In the genomic region with DNA sequence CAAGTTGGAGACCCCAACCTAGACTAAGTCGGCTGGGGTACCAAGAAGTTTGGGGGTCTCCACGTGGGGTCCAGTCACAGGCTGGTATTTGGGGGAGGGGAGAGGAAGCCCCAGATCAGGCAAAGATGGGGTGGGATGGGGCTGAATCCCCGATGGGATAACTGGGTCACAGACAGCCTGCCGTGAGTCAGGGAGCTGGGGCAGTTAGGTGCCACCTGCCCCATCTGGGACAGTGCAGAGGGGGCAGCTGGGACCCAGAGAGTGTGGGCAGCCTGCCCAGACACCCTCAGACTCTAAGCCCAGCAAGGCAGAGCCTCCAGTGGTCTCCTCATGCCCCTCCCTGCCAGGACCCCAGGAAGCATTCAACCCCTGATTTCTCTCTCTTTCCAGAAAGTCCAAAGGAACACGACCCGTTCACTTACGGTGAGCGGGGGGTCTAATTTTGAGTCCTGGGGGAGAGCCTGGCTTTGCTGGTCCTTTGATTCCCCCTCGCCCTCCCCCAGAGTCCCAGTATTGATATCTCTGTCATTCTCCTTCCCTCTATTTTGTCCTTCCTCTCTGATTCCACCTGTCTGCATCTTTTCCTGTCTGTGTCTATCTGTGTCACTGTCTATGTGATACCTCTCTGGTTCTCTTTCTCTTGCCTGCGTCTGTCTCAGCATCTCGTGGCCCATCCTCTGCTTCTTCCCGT, we compare ENCODE assay signal across 9 cellular contexts. TPM values are rescaled to one million over a fixed set of nuclear protein-coding genes. Genes with fewer than 3 reads are reported as not detected.
A peak's percentile ranks its signal among the peaks of the same experiment; 100 is the strongest.
DNase-seq lines count a peak whose midpoint lies in the region; ATAC-seq and TF ChIP-seq lines count a peak whose summit lies in the region.
"Had no signal": no experiment of that assay in that cellular context is flagged by ENCODE, and none has a peak within 500 bp of the region (broad histone marks: within the 10 kb centered on the region; RNA-seq: fewer than 3 reads in every experiment).

No MANE protein-coding gene starts in this region.

- TF ChIP-seq POLR2A in stomach (IDR thresholded peaks at IDR 0.05), result no peak

- H3K4me3 Mint-ChIP-seq in memory B cell, result peak overlapping the region; percentile 76

- peaks cover 4% of the 10 kb centered on the region for H3K27me3 Mint-ChIP-seq in memory B cell

- H3K36me3 ChIP-seq in HEK293 (ENCODE audit: control insufficient read depth in 2 of 2, insufficient read depth in 1 of 2, low read length in 2 of 2) (no peaks in the 10 kb centered on the region; a peak in 1 of 3 replicates), ascending aorta (no peaks in the 10 kb centered on the region), stomach (no peaks in the 10 kb centered on the region), aorta (ENCODE audit: control insufficient read depth in 1 of 2, insufficient read depth in 2 of 2, low read length in 1 of 2) (no peaks in the 10 kb centered on the region)

- CTCF ChIA-PET in HEK293 (lab: Yijun Ruan, JAX), result interaction anchor here (0.5 to 4.7 kb wide), 26 partner anchors 10 to 501 kb away, joined by 3 to 82 read pairs (median 8); partner anchors contain the start of genes FXYD3 and FXYD5

- ATAC-seq in memory B cell (ENCODE audit: low read depth) (no peak), HG02798 (IDR thresholded peaks at IDR 0.05; ENCODE audit: poor library complexity, unreplicated experiment) (no peak), HG03565 (IDR thresholded peaks at IDR 0.05; ENCODE audit: unreplicated experiment) (no peak), aorta (ENCODE audit: low FRiP score) (no peak)

- 56 to 69% (median 62%) methylated on average over 12 of the region's 12 CpGs for WGBS in stomach, 5 donors
- WGBS in aorta, 2 donors, result 64 to 67% methylated on average over 12 of the region's 12 CpGs

- H3K9me3 ChIP-seq in HEK293 (ENCODE audit: control insufficient read depth, insufficient read depth, low read depth, low read length) (no peaks in the 10 kb centered on the region), ascending aorta (no peaks in the 10 kb centered on the region), stomach (no peaks in the 10 kb centered on the region), aorta (ENCODE audit: control insufficient read depth, low read length) (no peaks in the 10 kb centered on the region)

- no peak overlapping the region for H3K27ac ChIP-seq in HEK293 (ENCODE audit: extremely low read depth, low read depth, low read length)
- peak overlapping the region; percentile 94 to 96 for H3K27ac ChIP-seq in ascending aorta
- peak overlapping the region; percentile 42 to 86 (median 84) for H3K27ac ChIP-seq in stomach
- peak overlapping the region in 1 of 2 donors; percentile 54 for H3K27ac ChIP-seq in aorta (ENCODE audit: low read depth in 1 of 2, low read length in 2 of 2)

- H3K27me3 ChIP-seq in ascending aorta (no peaks in the 10 kb centered on the region), stomach (peaks cover 0 to 56% (median 16%) of the 10 kb centered on the region in 3 donors), aorta (ENCODE audit: control insufficient read depth in 1 of 2, insufficient read depth in 2 of 2, low read length in 1 of 2) (no peaks in the 10 kb centered on the region)

- peaks cover 34% of the 10 kb centered on the region for H3K4me1 ChIP-seq in HEK293 (ENCODE audit: control insufficient read depth, insufficient read depth, low read length)
- H3K4me1 ChIP-seq in ascending aorta, result peaks cover 12 to 34% of the 10 kb centered on the region in 2 donors
- peaks cover 31 to 84% (median 72%) of the 10 kb centered on the region in 4 donors for H3K4me1 ChIP-seq in stomach
- peaks cover 0 to 4% of the 10 kb centered on the region in 2 donors for H3K4me1 ChIP-seq in aorta (ENCODE audit: control insufficient read depth in 1 of 2, insufficient read depth in 2 of 2, low read length in 2 of 2)

- TF ChIP-seq CTCF in HEK293 (tag by site-specific recombination; IDR thresholded peaks at IDR 0.05) (no peak), ascending aorta (IDR thresholded peaks at IDR 0.05) (no peak), stomach (IDR thresholded peaks at IDR 0.05) (no peak)

- peaks cover 40% of the 10 kb centered on the region for H3K4me1 Mint-ChIP-seq in memory B cell

- DNase-seq in ascending aorta (ENCODE audit: low spot score in 2 of 2) (no peak), memory B cell (ENCODE audit: low spot score in 2 of 2) (no peak), stomach (no peak), T-helper 1 cell (no peak), aorta (no peak)

- H3K27ac Mint-ChIP-seq in memory B cell, result peak overlapping the region; percentile 58

- POLR2A ChIA-PET in HEK293 (lab: Yijun Ruan, JAX), result interaction anchor here (0.7 to 1.9 kb wide), 17 partner anchors 13 to 990 kb away, joined by 3 to 26 read pairs (median 3); partner anchors contain the start of genes FAM187B, FXYD5, LIN37 and ZNF30

- no peaks in the 10 kb centered on the region for H3K9me3 Mint-ChIP-seq in memory B cell

- intact Hi-C loops in ascending aorta (cut with DNase I), result loop anchor here (2.0 to 10.0 kb wide), 3 partner anchors 126 to 1346 kb away; partner anchors contain the start of genes IGFLR1, KCTD15, LIN37 and PSENEN
- intact Hi-C loops in stomach (cut with DNase I; ENCODE audit: low total_unique reads), result loop anchor here (10.0 kb wide), 1 partner anchor 124 kb away; the partner anchor contains the start of gene USF2
- intact Hi-C loops in aorta (cut with DNase I), result loop anchor here in 1 of 2 donors (5.0 to 10.0 kb wide), 2 partner anchors 73 to 124 kb away; partner anchors contain the start of gene USF2

- TF ChIP-seq EP300 in stomach (IDR thresholded peaks at IDR 0.05), result no peak

- H3K36me3 Mint-ChIP-seq in memory B cell, result no peaks in the 10 kb centered on the region

- H3K4me3 ChIP-seq in HEK293 (ENCODE audit: low read depth, low read length) (no peak overlapping the region), ascending aorta (peak overlapping the region; percentile 52 to 66), stomach (peak overlapping the region; percentile 30 to 38 (median 34)), aorta (ENCODE audit: low read length in 2 of 2) (no peak overlapping the region)
- H3K4me3 ChIP-seq: K562 had no signal

TF ChIP-seq in HEK293, 187 proteins besides CTCF, POLR2A, EP300 and RAD21 (continues in another document):
- TF ChIP-seq ZNF621 (tag by site-specific recombination; IDR thresholded peaks at IDR 0.05), result 0 out of 2 replicates have a peak, but pooled peaks have one; percentile 64
- peak; percentile 24; the same call in 1 of the 2 replicates for TF ChIP-seq ZNF776 (tag by site-specific recombination; IDR thresholded peaks at IDR 0.05; ENCODE audit: borderline replicate concordance)
- TF ChIP-seq ZNF248 (tag by site-specific recombination; IDR thresholded peaks at IDR 0.05), result peak; percentile 8; the same call in 1 of the 2 replicates
- TF ChIP-seq PRDM10 (tag by site-specific recombination; IDR thresholded peaks at IDR 0.05), result peak; percentile 65

RNA-seq across cellular contexts. Expression of gene FXYD1, which starts 1.7 kb away (rescaled TPM):
- total RNA-seq in ascending aorta (34.8 TPM), stomach (100 to 1,000 TPM in 1 of 5 donors, 10 to 100 TPM in 2, 1 to 10 TPM in 1, not detected in 1; 7.5 to 193 (median 14.8) TPM), aorta (100 to 1,000 TPM; 179 to 202 TPM)
- polyA plus RNA-seq in stomach (10 to 100 TPM; 24.0 to 67.4 (median 60.3) TPM), aorta (100 to 1,000 TPM; 150 to 288 TPM)

RNA-seq across cellular contexts. Expression of gene FXYD7, which starts 2.7 kb away (rescaled TPM):
- total RNA-seq in ascending aorta (not detected), stomach (1 to 10 TPM in 1 of 5 donors, not detected in 4; 2.6 TPM), aorta (under 1 TPM in 1 of 2 donors, not detected in 1; 0.63 TPM)
- polyA plus RNA-seq in stomach (under 1 TPM in 1 of 3 donors, not detected in 2; 0.55 TPM), aorta (1 to 10 TPM in 1 of 2 donors, not detected in 1; 1.8 TPM)

RNA-seq across cellular contexts. Expression of gene LGI4, which starts 5.5 kb away (rescaled TPM):
- total RNA-seq in ascending aorta (59.3 TPM), stomach (10 to 100 TPM in 3 of 5 donors, 1 to 10 TPM in 2; 3.1 to 40.0 (median 16.3) TPM), aorta (10 to 100 TPM; 17.5 TPM)
- polyA plus RNA-seq in stomach (10 to 100 TPM in 2 of 3 donors, 1 to 10 TPM in 1; 4.4 to 18.6 (median 10.4) TPM), aorta (10 to 100 TPM in 1 of 2 donors, 1 to 10 TPM in 1; 5.1 to 15.0 TPM)

RNA-seq across cellular contexts. Expression of gene FXYD5, which starts 14.2 kb away (rescaled TPM):
- total RNA-seq in ascending aorta (138 TPM), stomach (100 to 1,000 TPM in 1 of 5 donors, 10 to 100 TPM in 4; 10.3 to 118 (median 19.2) TPM), aorta (100 to 1,000 TPM in 1 of 2 donors, 10 to 100 TPM in 1; 71.7 to 126 TPM)
- polyA plus RNA-seq in stomach (10 to 100 TPM; 37.9 to 81.1 (median 55.0) TPM), aorta (100 to 1,000 TPM in 1 of 2 donors, 10 to 100 TPM in 1; 89.5 to 179 TPM)

RNA-seq across cellular contexts. Expression of gene FXYD3, which starts 24.7 kb away (rescaled TPM):
- total RNA-seq in ascending aorta (not detected), stomach (100 to 1,000 TPM in 4 of 5 donors, 10 to 100 TPM in 1; 84.8 to 704 (median 191) TPM), aorta (1 to 10 TPM in 1 of 2 donors, under 1 TPM in 1; 0.49 to 1.2 TPM)
- polyA plus RNA-seq in stomach (100 to 1,000 TPM; 442 to 800 (median 537) TPM), aorta (10 to 100 TPM in 1 of 2 donors, 1 to 10 TPM in 1; 7.4 to 77.6 TPM)
- polyA plus RNA-seq: K562 had no signal

Comparison
In these comparisons a context has a peak if more than half of its experiments do, and no peak if none do; other contexts are left out.
1. H3K4me3 ChIP-seq: peak in ascending aorta (2 of 2) and stomach (4 of 4); none in HEK293 (single experiment) and aorta (0 of 2).